Comparison of ENCODE assay signal across 13 cellular contexts in the genomic region with DNA sequence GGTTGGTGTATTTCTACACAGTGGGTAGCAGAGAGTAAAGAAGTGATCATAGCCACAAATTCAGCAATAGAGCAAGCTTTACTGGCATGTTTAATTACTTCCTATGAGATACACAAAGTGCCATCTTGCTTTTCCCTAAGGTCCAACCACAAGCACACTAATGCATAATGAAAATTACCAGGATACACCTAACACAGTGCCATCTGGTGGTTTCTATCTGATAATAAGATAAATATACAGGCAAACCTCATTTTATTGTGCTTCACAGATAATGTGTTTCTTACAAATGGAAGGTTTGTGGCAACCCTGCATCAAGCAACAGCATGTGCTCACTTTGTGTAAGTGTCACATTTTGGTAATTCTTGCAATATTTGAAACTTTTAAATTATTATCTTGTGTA.
DNase-seq lines count a peak whose midpoint lies in the region; ATAC-seq, FAIRE-seq and TF ChIP-seq lines count a peak whose summit lies in the region.
"Had no signal": no experiment of that assay in that cellular context is flagged by ENCODE, and none has a peak within 500 bp of the region (broad histone marks: within the 10 kb centered on the region; RNA-seq: fewer than 3 reads in every experiment).

No MANE protein-coding gene starts in this region.

- no peaks in the 10 kb centered on the region for H4K20me1 ChIP-seq in HCT116 (ENCODE audit: insufficient read depth)

- H3K27ac ChIP-seq in A549 = no peak overlapping the region
- H3K27ac ChIP-seq in HCT116 (ENCODE audit: low read depth, low read length) = no peak overlapping the region
- H3K27ac ChIP-seq: neutrophil had no signal

- no TSS peak for BruUV-seq in HCT116 (replicated peaks; lab: Mats Ljungman, UMichigan)

- RAD21 ChIA-PET in HCT116 (lab: Charles Lee; ENCODE audit: low non-redundant PET in 1 of 2, low total read pairs in 2 of 2, uncharacterized antibody in 2 of 2, unreplicated experiment in 2 of 2) = no interaction called here

- H3K4me2 ChIP-seq in A549 (no peak overlapping the region), HCT116 (ENCODE audit: low read length) (no peak overlapping the region)

- H3K9me2 ChIP-seq in HCT116 (ENCODE audit: insufficient read depth) = no peaks in the 10 kb centered on the region

- H3K4me1 Mint-ChIP-seq in activated T-helper 2 cell treated with anti-CD3 and anti-CD28 coated beads, Interferon-gamma antibody, Interleukin-2, Interleukin-4, amounts not matched to agents 10 μg/mL and 5 μg/mL and 100 μg/mL, durations not matched to agents 14 hours and 24 hours and 36 hours (ENCODE audit: low read depth) = no peaks in the 10 kb centered on the region

- H3K79me2 ChIP-seq in HCT116 (ENCODE audit: insufficient read depth, low read length) = no peaks in the 10 kb centered on the region

- CTCF ChIA-PET in A549 (lab: Yijun Ruan, JAX) = interaction anchor here (1.4 kb wide), 1 partner anchor 20 kb away, joined by 3 read pairs; no protein-coding TSS in a partner anchor
- CTCF ChIA-PET in HCT116 (lab: Charles Lee) = no interaction called here

- no peak for TF ChIP-seq EP300 in A549 (IDR thresholded peaks at IDR 0.05)

- no peak for ATAC-seq in A549
- peak; percentile 49; the same call in 1 of the 2 replicates for ATAC-seq in HCT116
- ATAC-seq in HG03108 (IDR thresholded peaks at IDR 0.05; ENCODE audit: unreplicated experiment) = no peak
- no peak for ATAC-seq in GM21786 (IDR thresholded peaks at IDR 0.05; ENCODE audit: unreplicated experiment)

- H3K9ac ChIP-seq in HCT116 (ENCODE audit: low read length) = no peak overlapping the region

- H3K9me3 Mint-ChIP-seq in activated T-helper 2 cell treated with anti-CD3 and anti-CD28 coated beads, Interferon-gamma antibody, Interleukin-2, Interleukin-4, amounts not matched to agents 10 μg/mL and 5 μg/mL and 100 μg/mL, durations not matched to agents 14 hours and 24 hours and 36 hours = no peaks in the 10 kb centered on the region
- H3K9me3 Mint-ChIP-seq: CD4-positive, alpha-beta T cell had no signal

- H3K4me1 ChIP-seq in A549 (no peaks in the 10 kb centered on the region), HCT116 (ENCODE audit: control insufficient read depth in 1 of 2, insufficient read depth in 2 of 2, low read length in 2 of 2) (no peaks in the 10 kb centered on the region)

- H3K4me3 Mint-ChIP-seq in activated T-helper 2 cell treated with anti-CD3 and anti-CD28 coated beads, Interferon-gamma antibody, Interleukin-2, Interleukin-4, amounts not matched to agents 10 μg/mL and 5 μg/mL and 100 μg/mL, durations not matched to agents 14 hours and 24 hours and 36 hours (ENCODE audit: low read depth) = no peak overlapping the region
- H3K4me3 Mint-ChIP-seq: CD4-positive, alpha-beta T cell had no signal

- intact Hi-C loops in HCT116 (cut with micrococcal nuclease) = loop anchor here (2.0 to 5.0 kb wide), 2 partner anchors 39 to 171 kb away; no protein-coding TSS in a partner anchor
- intact Hi-C loops in activated T-helper 2 cell treated with anti-CD3 and anti-CD28 coated beads, Interferon-gamma antibody, Interleukin-2, Interleukin-4, amounts not matched to agents 10 μg/mL and 5 μg/mL and 100 μg/mL, durations not matched to agents 14 hours and 24 hours and 36 hours (cut with micrococcal nuclease) = no loop called here

- H3K27me3 Mint-ChIP-seq in activated T-helper 2 cell treated with anti-CD3 and anti-CD28 coated beads, Interferon-gamma antibody, Interleukin-2, Interleukin-4, amounts not matched to agents 10 μg/mL and 5 μg/mL and 100 μg/mL, durations not matched to agents 14 hours and 24 hours and 36 hours (ENCODE audit: low read depth) = no peaks in the 10 kb centered on the region
- H3K27me3 Mint-ChIP-seq: CD4-positive, alpha-beta T cell had no signal

- TF ChIP-seq POLR2A in A549 (IDR thresholded peaks at IDR 0.05; ENCODE audit: low read length) = no peak
- TF ChIP-seq POLR2A in HCT116 (IDR thresholded peaks at IDR 0.05; ENCODE audit: borderline replicate concordance, extremely low read depth, insufficient read depth, insufficient read length) = no peak

- H3K27me3 ChIP-seq in HCT116 (ENCODE audit: insufficient read depth, low read length) = no peaks in the 10 kb centered on the region
- H3K27me3 ChIP-seq: neutrophil had no signal

- peak in 1 of 2 experiments; percentile 14 for DNase-seq in A549 (ENCODE audit: low read depth in 1 of 2, low spot score in 1 of 2)
- DNase-seq in HCT116 (ENCODE audit: low read depth, low spot score) = no peak
- peak; percentile 11 for DNase-seq in RPMI8226
- peak; percentile 16 for DNase-seq in fibroblast of villous mesenchyme (ENCODE audit: low read depth)
- no peak for DNase-seq in activated T-helper 2 cell treated with anti-CD3 and anti-CD28 coated beads, Interferon-gamma antibody, Interleukin-2, Interleukin-4, amounts not matched to agents 10 μg/mL and 5 μg/mL and 100 μg/mL, durations not matched to agents 14 hours and 24 hours and 36 hours (ENCODE audit: low spot score)
- no peak for DNase-seq in COLO668 (lab: John Stamatoyannopoulos, UW; ENCODE audit: unreplicated experiment)
- DNase-seq: activated CD4-positive, CD25-positive, alpha-beta regulatory T cell treated with anti-CD3 and anti-CD28 coated beads, Interleukin-2, amount 50 U/mL, for 72 hours; CD4-positive, alpha-beta T cell; hypothalamus; NCI-H2029 had no signal

- no peaks in the 10 kb centered on the region for H3K9me3 ChIP-seq in A549
- no peaks in the 10 kb centered on the region for H3K9me3 ChIP-seq in HCT116 (ENCODE audit: control insufficient read depth in 1 of 2, insufficient read depth in 1 of 2, low read depth in 1 of 2, low read length in 2 of 2)
- H3K9me3 ChIP-seq: neutrophil had no signal

- no peak for FAIRE-seq in A549 (lab: Jason Lieb, UNC)

- 0 out of 3 replicates have a peak, but pooled peaks have one; percentile 21 for TF ChIP-seq CTCF in A549 (IDR thresholded peaks at IDR 0.05)
- TF ChIP-seq CTCF in HCT116 (IDR thresholded peaks at IDR 0.05 in 2 of 3, conservative IDR thresholded peaks at IDR 0.05 in 1 of 3; ENCODE audit: borderline replicate concordance in 1 of 3, insufficient read depth in 1 of 3, low read depth in 2 of 3, low read length in 2 of 3) = peak in 1 of 3 experiments; percentile 41; a peak in 1 of 6 replicates
- TF ChIP-seq CTCF in fibroblast of villous mesenchyme (IDR thresholded peaks at IDR 0.05; ENCODE audit: insufficient read depth, low read depth, low read length) = peak; percentile 24

- no peaks in the 10 kb centered on the region for H3K36me3 ChIP-seq in HCT116 (ENCODE audit: control insufficient read depth in 1 of 2, insufficient read depth in 2 of 2, low read length in 2 of 2)
- H3K36me3 ChIP-seq: neutrophil had no signal

- H3K4me3 ChIP-seq in A549 (no peak overlapping the region), HCT116 (replicated peaks in 1 of 2; ENCODE audit: low read depth in 1 of 2, low read length in 2 of 2) (no peak overlapping the region), fibroblast of villous mesenchyme (ENCODE audit: low read depth, low read length) (no peak overlapping the region)

- no peaks in the 10 kb centered on the region for H3K36me3 Mint-ChIP-seq in activated T-helper 2 cell treated with anti-CD3 and anti-CD28 coated beads, Interferon-gamma antibody, Interleukin-2, Interleukin-4, amounts not matched to agents 10 μg/mL and 5 μg/mL and 100 μg/mL, durations not matched to agents 14 hours and 24 hours and 36 hours (ENCODE audit: low read depth)

- POLR2A ChIA-PET in A549 (lab: Yijun Ruan, JAX) (no interaction called here), HCT116 (lab: Charles Lee) (no interaction called here)

- H3K27ac Mint-ChIP-seq in activated T-helper 2 cell treated with anti-CD3 and anti-CD28 coated beads, Interferon-gamma antibody, Interleukin-2, Interleukin-4, amounts not matched to agents 10 μg/mL and 5 μg/mL and 100 μg/mL, durations not matched to agents 14 hours and 24 hours and 36 hours = no peak overlapping the region
- H3K27ac Mint-ChIP-seq: CD4-positive, alpha-beta T cell had no signal

- H2AFZ ChIP-seq in HCT116 (ENCODE audit: low read depth, low read length, poor library complexity, severe bottlenecking) = no peak overlapping the region

- TF ChIP-seq RAD21 in A549 (conservative IDR thresholded peaks at IDR 0.05 in 1 of 2, IDR thresholded peaks at IDR 0.05 in 1 of 2) (no peak), HCT116 (IDR thresholded peaks at IDR 0.05; ENCODE audit: low read depth) (no peak)

TF ChIP-seq in A549, 52 proteins besides CTCF, POLR2A, EP300 and RAD21:
- no peak for TF ChIP-seq HOXB5 (CRISPR knock-in tag; IDR thresholded peaks at IDR 0.05)
- TF ChIP-seq SMC3 (IDR thresholded peaks at IDR 0.05) = 0 out of 3 replicates have a peak, but pooled peaks have one; percentile 14
TF ChIP-seq in A549: peak in this region for 1.

TF ChIP-seq in HCT116, 20 proteins besides CTCF, POLR2A, EP300 and RAD21 (continues in another document):
- TF ChIP-seq CEBPB (IDR thresholded peaks at IDR 0.05; ENCODE audit: low read depth) = no peak
- no peak for TF ChIP-seq FOSL1 (IDR thresholded peaks at IDR 0.05; ENCODE audit: low read depth)
- TF ChIP-seq, protein P1, sequence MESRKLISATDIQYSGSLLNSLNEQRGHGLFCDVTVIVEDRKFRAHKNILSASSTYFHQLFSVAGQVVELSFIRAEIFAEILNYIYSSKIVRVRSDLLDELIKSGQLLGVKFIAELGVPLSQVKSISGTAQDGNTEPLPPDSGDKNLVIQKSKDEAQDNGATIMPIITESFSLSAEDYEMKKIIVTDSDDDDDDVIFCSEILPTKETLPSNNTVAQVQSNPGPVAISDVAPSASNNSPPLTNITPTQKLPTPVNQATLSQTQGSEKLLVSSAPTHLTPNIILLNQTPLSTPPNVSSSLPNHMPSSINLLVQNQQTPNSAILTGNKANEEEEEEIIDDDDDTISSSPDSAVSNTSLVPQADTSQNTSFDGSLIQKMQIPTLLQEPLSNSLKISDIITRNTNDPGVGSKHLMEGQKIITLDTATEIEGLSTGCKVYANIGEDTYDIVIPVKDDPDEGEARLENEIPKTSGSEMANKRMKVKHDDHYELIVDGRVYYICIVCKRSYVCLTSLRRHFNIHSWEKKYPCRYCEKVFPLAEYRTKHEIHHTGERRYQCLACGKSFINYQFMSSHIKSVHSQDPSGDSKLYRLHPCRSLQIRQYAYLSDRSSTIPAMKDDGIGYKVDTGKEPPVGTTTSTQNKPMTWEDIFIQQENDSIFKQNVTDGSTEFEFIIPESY (IDR thresholded peaks at IDR 0.05; ENCODE audit: extremely low read depth, insufficient replicate concordance, low read length) = no peak

Comparison
In these comparisons a context has a peak if more than half of its experiments do, and no peak if none do; other contexts are left out.
1. DNase-seq: peak in RPMI8226 (single experiment) and fibroblast of villous mesenchyme (single experiment); none in HCT116 (single experiment), activated T-helper 2 cell treated with anti-CD3 and anti-CD28 coated beads, Interferon-gamma antibody, Interleukin-2, Interleukin-4, amounts not matched to agents 10 μg/mL and 5 μg/mL and 100 μg/mL, durations not matched to agents 14 hours and 24 hours and 36 hours (single experiment) and COLO668 (single experiment).